8 cellular contexts compared by ENCODE assay signal in the genomic region with DNA sequence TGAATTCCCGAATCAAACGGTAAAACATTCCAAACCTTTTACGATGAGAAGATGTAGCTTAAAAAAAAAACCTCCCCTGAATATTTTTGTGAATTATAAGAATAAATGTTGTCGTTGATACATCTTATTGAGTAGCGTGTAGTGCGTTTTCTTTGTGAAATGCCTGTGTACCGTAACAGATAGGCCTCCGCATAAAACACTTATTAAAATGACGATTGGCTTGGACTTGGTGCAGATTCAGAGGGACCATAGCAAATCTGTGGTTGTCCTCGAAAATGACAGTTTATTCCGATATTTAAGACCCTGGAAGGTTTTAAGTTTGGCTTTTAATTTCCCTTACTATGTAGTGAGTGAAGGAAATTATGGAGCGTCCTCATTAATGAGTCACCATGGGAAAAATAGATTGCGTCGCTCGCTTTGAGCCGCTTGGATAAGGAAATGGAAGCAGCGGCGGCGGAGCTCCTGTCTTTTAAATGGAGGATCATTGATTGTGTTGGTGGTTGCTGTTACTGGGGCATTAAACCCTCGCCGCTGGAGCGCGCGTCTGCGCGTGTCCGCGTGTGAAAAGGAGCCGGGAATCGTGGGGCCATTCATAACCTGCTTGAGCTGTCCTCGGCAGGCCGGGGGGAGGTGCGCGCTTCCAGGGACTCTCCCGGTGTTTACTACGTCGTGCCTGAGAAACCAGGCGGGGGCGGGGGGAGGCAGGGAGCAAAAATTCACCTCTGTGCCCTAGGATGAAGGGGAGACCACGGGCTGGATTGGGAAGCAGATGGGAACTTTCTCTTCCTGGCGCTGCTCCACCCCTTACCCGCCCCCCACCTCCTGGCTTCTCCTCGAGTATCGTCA. TPM values are rescaled to one million over a fixed set of nuclear protein-coding genes. Genes with fewer than 3 reads are reported as not detected.
DNase-seq lines count a peak whose midpoint lies in the region; TF ChIP-seq lines count a peak whose summit lies in the region.

No MANE protein-coding gene starts in this region.

- H3K36me3 ChIP-seq in right atrium auricular region (no peaks in the 10 kb centered on the region), vagina (no peaks in the 10 kb centered on the region)

- no peaks in the 10 kb centered on the region for H3K9me3 Mint-ChIP-seq in progenitor cell of endocrine pancreas (ENCODE audit: low read depth)

- no peaks in the 10 kb centered on the region for H3K36me3 Mint-ChIP-seq in progenitor cell of endocrine pancreas (ENCODE audit: insufficient read depth)

- H3K27me3 ChIP-seq in right atrium auricular region (no peaks in the 10 kb centered on the region), vagina (no peaks in the 10 kb centered on the region)

- H3K27me3 Mint-ChIP-seq in progenitor cell of endocrine pancreas = no peaks in the 10 kb centered on the region

- peak in 1 of 2 donors; percentile 52 for TF ChIP-seq POLR2A in vagina (IDR thresholded peaks at IDR 0.05)

- H3K4me3 ChIP-seq in right atrium auricular region (peak overlapping the region; percentile 88 to 91), vagina (peak overlapping the region; percentile 94 to 99)

- H3K4me3 Mint-ChIP-seq in progenitor cell of endocrine pancreas (ENCODE audit: low read depth) = peak overlapping the region; percentile 98

- peak; percentile 53 for DNase-seq in GM03348 (ENCODE audit: low spot score)
- peak; percentile 77 for DNase-seq in NCI-H1436 (lab: John Stamatoyannopoulos, UW)
- DNase-seq in SW480 (ENCODE audit: low spot score) = peak; percentile 94
- peak in 55 of 56 donors; percentile 31 to 93 (median 81) for DNase-seq in amygdala (lab: John Stamatoyannopoulos, UW)
- peak; percentile 90 for DNase-seq in right atrium auricular region (ENCODE audit: low spot score)
- DNase-seq in progenitor cell of endocrine pancreas (ENCODE audit: low spot score, unreplicated experiment) = peak; percentile 82
- peak in 1 of 2 donors; percentile 94 for DNase-seq in vagina (ENCODE audit: extremely low spot score in 2 of 2)
- DNase-seq in GM19238 (ENCODE audit: insufficient read length, low spot score) = no peak

- intact Hi-C loops in vagina (cut with DNase I) = loop anchor here (2.0 to 5.0 kb wide), 3 partner anchors 14 to 98 kb away; no protein-coding TSS in a partner anchor

- no peaks in the 10 kb centered on the region for H3K9me3 ChIP-seq in right atrium auricular region
- no peaks in the 10 kb centered on the region for H3K9me3 ChIP-seq in vagina

- H3K27ac Mint-ChIP-seq in progenitor cell of endocrine pancreas = peak overlapping the region; percentile 99

- peaks cover 18% of the 10 kb centered on the region for H3K4me1 Mint-ChIP-seq in progenitor cell of endocrine pancreas (ENCODE audit: low read depth)

- H3K27ac ChIP-seq in right atrium auricular region = peak overlapping the region; percentile 97 to 98
- H3K27ac ChIP-seq in vagina = peak overlapping the region; percentile 96

- TF ChIP-seq CTCF in right atrium auricular region (IDR thresholded peaks at IDR 0.05) = peak in 1 of 2 donors; percentile 8
- TF ChIP-seq CTCF in progenitor cell of endocrine pancreas (IDR thresholded peaks at IDR 0.05; ENCODE audit: unreplicated experiment) = no peak
- no peak for TF ChIP-seq CTCF in vagina (IDR thresholded peaks at IDR 0.05)

- peaks cover 0 to 56% of the 10 kb centered on the region in 2 donors for H3K4me1 ChIP-seq in right atrium auricular region
- peaks cover 59% of the 10 kb centered on the region for H3K4me1 ChIP-seq in vagina

RNA-seq across cellular contexts. Expression of a gene that starts 1.6 kb away (rescaled TPM):
- total RNA-seq in right atrium auricular region (10 to 100 TPM; 25.0 to 32.9 TPM), progenitor cell of endocrine pancreas (55.8 and 58.0 TPM in 2 replicates), vagina (55.2 TPM)

RNA-seq across cellular contexts. Expression of a gene that starts 41.7 kb away (rescaled TPM):
- total RNA-seq in right atrium auricular region (1 to 10 TPM; 1.6 to 5.5 TPM), progenitor cell of endocrine pancreas (2.4 and 3.5 TPM in 2 replicates), vagina (1.5 TPM)
